Comparison of ENCODE assay signal across 15 cellular contexts in the genomic region with DNA sequence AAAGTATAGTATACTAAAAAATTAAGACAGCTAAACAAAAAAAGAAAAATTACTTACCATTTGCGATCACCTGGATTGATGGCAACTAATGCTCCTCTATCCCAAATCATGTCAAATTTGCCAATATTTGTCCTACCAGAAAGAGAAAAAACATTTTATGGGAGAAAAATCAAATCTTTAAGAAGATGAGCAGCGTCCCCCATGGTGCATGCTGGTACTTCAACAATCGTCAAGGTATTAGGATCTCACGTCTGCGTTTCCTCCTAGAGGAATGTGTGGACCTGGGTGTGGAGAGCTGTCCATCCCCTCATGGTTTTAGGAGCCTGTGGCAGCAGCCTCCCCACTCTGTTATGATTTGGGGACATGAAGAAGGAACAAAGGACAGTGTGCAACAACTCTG. TPM values are rescaled to one million over a fixed set of nuclear protein-coding genes. Genes with fewer than 3 reads are reported as not detected.
DNase-seq lines count a peak whose midpoint lies in the region; TF ChIP-seq lines count a peak whose summit lies in the region.
"Had no signal": no experiment of that assay in that cellular context is flagged by ENCODE, and none has a peak within 500 bp of the region (broad histone marks: within the 10 kb centered on the region; RNA-seq: fewer than 3 reads in every experiment).

No MANE protein-coding gene starts in this region.

- H3K23ac ChIP-seq in H9 (ENCODE audit: insufficient read length, low read depth, low read length): no peak overlapping the region

- H3K27me3 Mint-ChIP-seq in H9 (ENCODE audit: low read depth) (no peaks in the 10 kb centered on the region), endothelial cell (ENCODE audit: unreplicated experiment) (peaks cover 2% of the 10 kb centered on the region), type B pancreatic cell (no peaks in the 10 kb centered on the region)
- H3K27me3 Mint-ChIP-seq: CD4-positive, CD25-positive, alpha-beta regulatory T cell; IgD-negative memory B cell had no signal

- H2AK5ac ChIP-seq in H9 (ENCODE audit: insufficient read length, low read length): no peak overlapping the region

- no peak overlapping the region for H2BK12ac ChIP-seq in H9 (ENCODE audit: insufficient read length, low read depth, low read length)

- H3K79me2 ChIP-seq in H9 (ENCODE audit: insufficient read depth, low read length): no peaks in the 10 kb centered on the region
- no peaks in the 10 kb centered on the region for H3K79me2 ChIP-seq in osteoblast (ENCODE audit: insufficient read depth, low read length)

- no peak overlapping the region for H3K4ac ChIP-seq in H9 (ENCODE audit: low read depth, low read length)

- no peak overlapping the region for H3K18ac ChIP-seq in H9 (ENCODE audit: insufficient read length, low read depth, low read length)

- no peak overlapping the region for H2BK120ac ChIP-seq in H9 (ENCODE audit: low read depth, low read length, poor library complexity, severe bottlenecking)

- H3T11ph ChIP-seq in H9 (ENCODE audit: low read length): no peak overlapping the region

- no peaks in the 10 kb centered on the region for H3K79me1 ChIP-seq in H9 (ENCODE audit: insufficient read depth, low read depth, low read length, poor library complexity, severe bottlenecking)

- H3K4me3 Mint-ChIP-seq in H9 (no peak overlapping the region), endothelial cell (ENCODE audit: unreplicated experiment) (no peak overlapping the region), type B pancreatic cell (no peak overlapping the region)
- H3K4me3 Mint-ChIP-seq: CD4-positive, CD25-positive, alpha-beta regulatory T cell; IgD-negative memory B cell had no signal

- H3K36me3 ChIP-seq in WERI-Rb-1: peaks cover 52% of the 10 kb centered on the region
- H3K36me3 ChIP-seq in osteoblast (ENCODE audit: insufficient read depth, low read length): peaks cover 70% of the 10 kb centered on the region

- DNase-seq in H9: no peak
- no peak for DNase-seq in WERI-Rb-1
- DNase-seq in endothelial cell (ENCODE audit: low spot score): no peak
- no peak for DNase-seq in type B pancreatic cell (ENCODE audit: extremely low spot score, unreplicated experiment)
- DNase-seq in osteoblast (ENCODE audit: insufficient read length, low spot score, missing footprints): no peak
- no peak for DNase-seq in epidermal melanocyte (ENCODE audit: insufficient read length, low spot score)
- no peak for DNase-seq in stimulated activated naive CD4-positive, alpha-beta T cell treated with Interleukin-2 at 50 U/mL for 16 hours (lab: John Stamatoyannopoulos, UW)
- DNase-seq: ACHN; CD4-positive, CD25-positive, alpha-beta regulatory T cell; DMS53; GOT3 had no signal

- H3K36me3 Mint-ChIP-seq in H9 (ENCODE audit: insufficient read depth in 1 of 3, low read depth in 3 of 3): peaks cover 9 to 54% (median 47%) of the 10 kb centered on the region in 3 experiments; a peak in 6 of 7 replicates
- H3K36me3 Mint-ChIP-seq in endothelial cell (ENCODE audit: low read depth, unreplicated experiment): peaks cover 44% of the 10 kb centered on the region
- peaks cover 41% of the 10 kb centered on the region for H3K36me3 Mint-ChIP-seq in type B pancreatic cell

- no peak overlapping the region for H3K27ac Mint-ChIP-seq in H9
- H3K27ac Mint-ChIP-seq in endothelial cell (ENCODE audit: unreplicated experiment): no peak overlapping the region
- no peak overlapping the region for H3K27ac Mint-ChIP-seq in type B pancreatic cell
- H3K27ac Mint-ChIP-seq: CD4-positive, CD25-positive, alpha-beta regulatory T cell; IgD-negative memory B cell had no signal

- H3K9ac ChIP-seq in H9 (ENCODE audit: extremely low read depth, insufficient read length, low read length): no peak overlapping the region
- H3K9ac ChIP-seq: BLaER1 treated with 17β-estradiol and CSF1 and Interleukin-3, amounts not matched to agents 10 nM and 100 nM had no signal

- no peak overlapping the region for H2BK20ac ChIP-seq in H9 (ENCODE audit: low read depth, low read length, poor library complexity, severe bottlenecking)

- H2BK5ac ChIP-seq in H9 (ENCODE audit: insufficient read length, low read length): no peak overlapping the region

- H3K4me2 ChIP-seq in H9 (ENCODE audit: insufficient read depth, insufficient read length, low read length) (no peak overlapping the region), osteoblast (ENCODE audit: insufficient read depth, low read length) (no peak overlapping the region)
- H3K4me2 ChIP-seq: BLaER1 treated with 17β-estradiol and CSF1 and Interleukin-3, amounts not matched to agents 10 nM and 100 nM had no signal

- H4K91ac ChIP-seq in H9 (ENCODE audit: insufficient read length, low read depth, low read length): no peak overlapping the region

- H3K14ac ChIP-seq in H9 (ENCODE audit: insufficient read depth, low read length): no peak overlapping the region

- H3K23me2 ChIP-seq in H9 (ENCODE audit: insufficient read length, low read depth, low read length, poor library complexity, severe bottlenecking): no peaks in the 10 kb centered on the region

- H2BK15ac ChIP-seq in H9 (ENCODE audit: low read depth, low read length): no peak overlapping the region

- H2AFZ ChIP-seq in H9 (ENCODE audit: low read length): no peak overlapping the region
- no peak overlapping the region for H2AFZ ChIP-seq in osteoblast (ENCODE audit: low read length)

- H3K27me3 ChIP-seq in H9 (ENCODE audit: insufficient read depth, low read length) (no peaks in the 10 kb centered on the region), WERI-Rb-1 (ENCODE audit: insufficient read depth, low read depth, severe bottlenecking) (no peaks in the 10 kb centered on the region), osteoblast (ENCODE audit: insufficient read depth, low read length) (no peaks in the 10 kb centered on the region)
- H3K27me3 ChIP-seq: BLaER1 treated with 17β-estradiol and CSF1 and Interleukin-3, amounts not matched to agents 10 nM and 100 nM had no signal

- H3K9me3 Mint-ChIP-seq in H9: no peaks in the 10 kb centered on the region
- no peaks in the 10 kb centered on the region for H3K9me3 Mint-ChIP-seq in endothelial cell (ENCODE audit: unreplicated experiment)
- no peaks in the 10 kb centered on the region for H3K9me3 Mint-ChIP-seq in type B pancreatic cell
- H3K9me3 Mint-ChIP-seq: CD4-positive, CD25-positive, alpha-beta regulatory T cell; IgD-negative memory B cell had no signal

- H3K4me1 Mint-ChIP-seq in H9 (peaks cover 16 to 18% of the 10 kb centered on the region in 2 experiments), endothelial cell (ENCODE audit: unreplicated experiment) (no peaks in the 10 kb centered on the region), type B pancreatic cell (ENCODE audit: unreplicated experiment) (peaks cover 16% of the 10 kb centered on the region)

- WGBS in H9 (ENCODE audit: extremely low coverage, insufficient read length, low lambda C conversion rate): no CpG with 5 or more reads among the region's 5 CpGs

- no peak overlapping the region for H3K56ac ChIP-seq in H9 (ENCODE audit: insufficient read length, low read depth, low read length)

- H3K4me3 ChIP-seq in WERI-Rb-1 (ENCODE audit: low read depth, low read length) (no peak overlapping the region), osteoblast (ENCODE audit: insufficient read depth, low read length) (no peak overlapping the region)
- H3K4me3 ChIP-seq: BLaER1 treated with 17β-estradiol and CSF1 and Interleukin-3, amounts not matched to agents 10 nM and 100 nM; GM12878 had no signal

- H4K20me1 ChIP-seq in H9 (ENCODE audit: control insufficient read depth, insufficient read depth, insufficient read length) (no peaks in the 10 kb centered on the region), osteoblast (ENCODE audit: insufficient read depth, low read length) (no peaks in the 10 kb centered on the region)
- H4K20me1 ChIP-seq: BLaER1 treated with 17β-estradiol and CSF1 and Interleukin-3, amounts not matched to agents 10 nM and 100 nM had no signal

- no peak overlapping the region for H4K8ac ChIP-seq in H9 (replicated peaks; ENCODE audit: insufficient read length, low read depth, low read length)

- peak; percentile 42 for TF ChIP-seq CTCF in H9 (conservative IDR thresholded peaks at IDR 0.05)
- peak; percentile 17; the same call in 1 of the 2 replicates for TF ChIP-seq CTCF in WERI-Rb-1 (IDR thresholded peaks at IDR 0.05; ENCODE audit: low read depth, low read length)
- peak; percentile 13 for TF ChIP-seq CTCF in endothelial cell (IDR thresholded peaks at IDR 0.05; ENCODE audit: unreplicated experiment)
- TF ChIP-seq CTCF in type B pancreatic cell (conservative IDR thresholded peaks at IDR 0.05): peak; percentile 28
- TF ChIP-seq CTCF in osteoblast (IDR thresholded peaks at IDR 0.05; ENCODE audit: extremely low read depth, low read depth, low read length): no peak

- H4K5ac ChIP-seq in H9 (ENCODE audit: insufficient read length, low read depth, low read length): no peak overlapping the region

- H3K27ac ChIP-seq in H9 (ENCODE audit: insufficient read length, low read depth, low read length) (no peak overlapping the region), WERI-Rb-1 (no peak overlapping the region), osteoblast (ENCODE audit: low read depth, low read length) (no peak overlapping the region)
- H3K27ac ChIP-seq: BLaER1 treated with 17β-estradiol and CSF1 and Interleukin-3, amounts not matched to agents 10 nM and 100 nM had no signal

- H3K9me3 ChIP-seq in H9 (ENCODE audit: control insufficient read depth, low read depth, low read length) (no peaks in the 10 kb centered on the region), WERI-Rb-1 (ENCODE audit: severe bottlenecking) (no peaks in the 10 kb centered on the region), osteoblast (ENCODE audit: low read depth, low read length) (no peaks in the 10 kb centered on the region)
- H3K9me3 ChIP-seq: BLaER1 treated with 17β-estradiol and CSF1 and Interleukin-3, amounts not matched to agents 10 nM and 100 nM had no signal

- H3K4me1 ChIP-seq in H9 (ENCODE audit: insufficient read depth, low read length) (no peaks in the 10 kb centered on the region), osteoblast (ENCODE audit: insufficient read depth, low read length) (no peaks in the 10 kb centered on the region)
- H3K4me1 ChIP-seq: BLaER1 treated with 17β-estradiol and CSF1 and Interleukin-3, amounts not matched to agents 10 nM and 100 nM had no signal

RNA-seq across cellular contexts. Expression of gene TPMT, which starts 16.0 kb away (rescaled TPM):
- total RNA-seq in H9 (2021): 13.0 and 13.3 TPM in 2 replicates
- total RNA-seq in endothelial cell (ENCODE audit: unreplicated experiment): 13.7 TPM
- total RNA-seq in type B pancreatic cell (ENCODE audit: low replicate concordance): 12.8 and 19.2 TPM in 2 replicates
- total RNA-seq in osteoblast: 11.9 and 13.0 TPM in 2 replicates

RNA-seq across cellular contexts. Expression of gene KDM1B, which starts 16.3 kb away (rescaled TPM):
- total RNA-seq in H9 (2021): 5.2 and 5.4 TPM in 2 replicates
- total RNA-seq in endothelial cell (ENCODE audit: unreplicated experiment): 14.9 TPM
- 20.7 and 22.4 TPM in 2 replicates for total RNA-seq in type B pancreatic cell (ENCODE audit: low replicate concordance)
- 17.7 and 18.6 TPM in 2 replicates for total RNA-seq in osteoblast

RNA-seq across cellular contexts. Expression of gene NHLRC1, which starts 16.4 kb away (rescaled TPM):
- total RNA-seq in H9 (2021) (1.0 and 1.5 TPM in 2 replicates), endothelial cell (ENCODE audit: unreplicated experiment) (0.64 TPM), type B pancreatic cell (ENCODE audit: low replicate concordance) (1.1 and 3.5 TPM in 2 replicates), osteoblast (2.4 and 2.9 TPM in 2 replicates)
- total RNA-seq: A172 had no signal
